In genomic region chr1:223876643-223877042, GRCh38 we compare ENCODE assay signal across 19 cellular contexts. TPM values are rescaled to one million over a fixed set of nuclear protein-coding genes. Genes with fewer than 3 reads are reported as not detected.
DNase-seq lines count a peak whose midpoint lies in the region; ATAC-seq, FAIRE-seq and TF ChIP-seq lines count a peak whose summit lies in the region.
"Had no signal": no experiment of that assay in that cellular context is flagged by ENCODE, and none has a peak within 500 bp of the region (broad histone marks: within the 10 kb centered on the region; RNA-seq: fewer than 3 reads in every experiment).

No MANE protein-coding gene starts in this region.

- H3K14ac ChIP-seq in IMR-90 (replicated peaks; ENCODE audit: low read depth, low read length): no peak overlapping the region

- CTCF ChIA-PET in A549 (lab: Yijun Ruan, JAX): no interaction called here
- CTCF ChIA-PET in IMR-90 (lab: Yijun Ruan, JAX): no interaction called here
- CTCF ChIA-PET in GM10248 (lab: Yijun Ruan, JAX): no interaction called here

- no peak overlapping the region for H4K8ac ChIP-seq in IMR-90 (ENCODE audit: low read depth in 2 of 2, low read length in 2 of 2)

- no peak overlapping the region for H3K18ac ChIP-seq in IMR-90 (ENCODE audit: low read depth, low read length)

- TF ChIP-seq CTCF in A549 (IDR thresholded peaks at IDR 0.05): no peak
- TF ChIP-seq CTCF in IMR-90 (conservative IDR thresholded peaks at IDR 0.05; ENCODE audit: low read depth, low read length): no peak
- no peak for TF ChIP-seq CTCF in gastrocnemius medialis (IDR thresholded peaks at IDR 0.05 in 4 of 5, conservative IDR thresholded peaks at IDR 0.05 in 1 of 5)
- no peak for TF ChIP-seq CTCF in GM10248 (IDR thresholded peaks at IDR 0.05; ENCODE audit: control extremely low read depth, extremely low read depth, low read depth, missing control alignments)

- POLR2A ChIA-PET in A549 (lab: Yijun Ruan, JAX): no interaction called here
- POLR2A ChIA-PET in IMR-90 (lab: Charles Lee; ENCODE audit: unreplicated experiment): no interaction called here
- POLR2A ChIA-PET in GM10248 (lab: Yijun Ruan, JAX): no interaction called here

- no peaks in the 10 kb centered on the region for H4K20me1 ChIP-seq in IMR-90 (ENCODE audit: insufficient read depth, low read length)
- H4K20me1 ChIP-seq: BLaER1 had no signal

- FAIRE-seq in A549 (lab: Jason Lieb, UNC) (no peak), GM12891 (lab: Jason Lieb, UNC) (peak; percentile 77), TTC549 (lab: Jason Lieb, UNC) (peak; percentile 37)
- FAIRE-seq: GM19239 had no signal

- TF ChIP-seq POLR2A in A549 (IDR thresholded peaks at IDR 0.05; ENCODE audit: low read length): no peak
- no peak for TF ChIP-seq POLR2A in GM12891 (IDR thresholded peaks at IDR 0.05; ENCODE audit: low read depth, low read length)
- no peak for TF ChIP-seq POLR2A in IMR-90 (IDR thresholded peaks at IDR 0.05; ENCODE audit: low read depth, low read length)
- no peak for TF ChIP-seq POLR2A in gastrocnemius medialis (IDR thresholded peaks at IDR 0.05)

- H3K27ac ChIP-seq in A549 (no peak overlapping the region), IMR-90 (ENCODE audit: insufficient read depth, low read length) (no peak overlapping the region), gastrocnemius medialis (no peak overlapping the region)
- H3K27ac ChIP-seq: BLaER1, C4-2B had no signal

- H3K4me3 ChIP-seq in A549 (no peak overlapping the region), IMR-90 (ENCODE audit: insufficient read depth, low read depth, low read length) (no peak overlapping the region), gastrocnemius medialis (no peak overlapping the region)
- H3K4me3 ChIP-seq: BLaER1, GM23338 had no signal

- intact Hi-C loops in IMR-90 (cut with micrococcal nuclease) (no loop called here), gastrocnemius medialis (cut with DNase I; ENCODE audit: low total_unique reads) (no loop called here)

- DNase-seq in A549 (ENCODE audit: low read depth in 1 of 2, low spot score in 1 of 2): no peak
- no peak for DNase-seq in GM12891 (ENCODE audit: insufficient read length, low spot score)
- no peak for DNase-seq in IMR-90
- no peak for DNase-seq in mesenteric fat pad (ENCODE audit: low spot score)
- DNase-seq in gastrocnemius medialis: no peak
- DNase-seq in GM10248 (ENCODE audit: extremely low spot score): no peak
- DNase-seq: CD4-positive, alpha-beta T cell; CD8-positive, alpha-beta memory T cell; DMS 273 treated with DMSO at 0.1 percent for 48 hours; DMS79; EL; GDM1; H9 had no signal

- no TSS peak for BruUV-seq in IMR-90 (replicated peaks; lab: Mats Ljungman, UMichigan)

- no peak overlapping the region for H2AFZ ChIP-seq in IMR-90 (replicated peaks; ENCODE audit: low read length, poor library complexity)
- H2AFZ ChIP-seq: GM23338 had no signal

- no peak overlapping the region for H4K91ac ChIP-seq in IMR-90 (ENCODE audit: insufficient read depth, low read depth, low read length)

- H2BK15ac ChIP-seq in IMR-90 (ENCODE audit: low read depth, low read length): no peak overlapping the region

- 28% methylated on average over 7 of the region's 7 CpGs for WGBS in A549 (ENCODE audit: missing lambda C conversion rate)
- WGBS in IMR-90 (ENCODE audit: extremely low coverage in 2 of 2, insufficient read length in 1 of 2), 2 experiments: no CpG with 5 or more reads among the region's 7 CpGs

- 0 out of 2 replicates have a peak, but pooled peaks cover 3% of the 10 kb centered on the region for H3K9me1 ChIP-seq in IMR-90 (ENCODE audit: insufficient read depth, low read length)

- no peaks in the 10 kb centered on the region for H3K36me3 ChIP-seq in IMR-90 (ENCODE audit: control insufficient read depth, insufficient read depth, low read length)
- no peaks in the 10 kb centered on the region for H3K36me3 ChIP-seq in gastrocnemius medialis
- H3K36me3 ChIP-seq: BLaER1 had no signal

- H2AK5ac ChIP-seq in IMR-90 (ENCODE audit: low read depth, low read length): no peak overlapping the region

- H3K56ac ChIP-seq in IMR-90 (ENCODE audit: extremely low read depth, insufficient read depth, low read length): no peak overlapping the region

- ATAC-seq in A549 (no peak), IMR-90 (ENCODE audit: low read depth) (no peak), gastrocnemius medialis (no peak)
- ATAC-seq: GM23338, HCT116 had no signal

- no peaks in the 10 kb centered on the region for H3K4me1 ChIP-seq in A549
- no peaks in the 10 kb centered on the region for H3K4me1 ChIP-seq in IMR-90 (ENCODE audit: control insufficient read depth, insufficient read depth, low read length)
- H3K4me1 ChIP-seq in gastrocnemius medialis: no peaks in the 10 kb centered on the region
- H3K4me1 ChIP-seq: BLaER1 had no signal

- dilution Hi-C loops in IMR-90 (cut with HindIII; ENCODE audit: low sequenced_read_pairs, unreplicated experiment): no loop called here

- no peak overlapping the region for H2AK9ac ChIP-seq in IMR-90 (replicated peaks; ENCODE audit: low read depth, low read length, poor library complexity)

- no peak overlapping the region for H3K9ac ChIP-seq in IMR-90 (ENCODE audit: low read depth, low read length)
- H3K9ac ChIP-seq: BLaER1 had no signal

- no peak overlapping the region for H2BK120ac ChIP-seq in IMR-90 (ENCODE audit: low read depth, low read length)

- no peaks in the 10 kb centered on the region for H3K79me1 ChIP-seq in IMR-90 (ENCODE audit: low read depth in 1 of 2, low read length in 2 of 2)

- H2BK20ac ChIP-seq in IMR-90 (ENCODE audit: low read depth, low read length): no peak overlapping the region

- H2BK5ac ChIP-seq in IMR-90 (ENCODE audit: low read depth, low read length, poor library complexity, severe bottlenecking): no peak overlapping the region

- no peak overlapping the region for H3K4ac ChIP-seq in IMR-90 (ENCODE audit: low read depth, low read length)

- no peak overlapping the region for H4K5ac ChIP-seq in IMR-90 (ENCODE audit: low read depth, low read length)

- H3K9me3 ChIP-seq in A549 (peaks cover 2% of the 10 kb centered on the region; the same call in 1 of the 3 replicates), IMR-90 (ENCODE audit: control insufficient read depth, insufficient read depth, low read length) (peaks cover 3% of the 10 kb centered on the region; the same call in 1 of the 2 replicates), gastrocnemius medialis (no peaks in the 10 kb centered on the region)
- H3K9me3 ChIP-seq: BLaER1 had no signal

- TF ChIP-seq RAD21 in A549 (conservative IDR thresholded peaks at IDR 0.05 in 1 of 2, IDR thresholded peaks at IDR 0.05 in 1 of 2): no peak
- TF ChIP-seq RAD21 in IMR-90 (IDR thresholded peaks at IDR 0.05; ENCODE audit: low read length): no peak

- H3K23ac ChIP-seq in IMR-90 (ENCODE audit: low read depth, low read length): no peak overlapping the region

- peaks cover 3% of the 10 kb centered on the region for H3K27me3 ChIP-seq in IMR-90 (ENCODE audit: control insufficient read depth, insufficient read depth, low read length)
- no peaks in the 10 kb centered on the region for H3K27me3 ChIP-seq in gastrocnemius medialis
- H3K27me3 ChIP-seq: BLaER1 had no signal

- in situ Hi-C loops in IMR-90 (cut with MboI; ENCODE audit: low sequenced_read_pairs) (no loop called here), gastrocnemius medialis (cut with MboI; ENCODE audit: low sequenced_read_pairs in 4 of 4) (no loop called here)

- no peak for TF ChIP-seq EP300 in A549 (IDR thresholded peaks at IDR 0.05)

- H3K4me2 ChIP-seq in A549 (no peak overlapping the region), IMR-90 (ENCODE audit: low read depth, low read length) (no peak overlapping the region)
- H3K4me2 ChIP-seq: BLaER1, GM23338 had no signal

TF ChIP-seq in A549, 52 proteins besides CTCF, POLR2A, EP300 and RAD21:
- TF ChIP-seq HOXA7 (CRISPR knock-in tag; IDR thresholded peaks at IDR 0.05) (no peak), MAFK (IDR thresholded peaks at IDR 0.05; ENCODE audit: partially characterized antibody) (peak; percentile 86)

TF ChIP-seq in GM12891, 5 proteins besides CTCF, POLR2A, EP300 and RAD21:
- TF ChIP-seq PAX5 (IDR thresholded peaks at IDR 0.05; ENCODE audit: insufficient read depth, low read length, severe bottlenecking) (no peak), POLR2AphosphoS5 (IDR thresholded peaks at IDR 0.05; ENCODE audit: low read depth, low read length) (no peak), SPI1 (IDR thresholded peaks at IDR 0.05; ENCODE audit: low read depth, low read length) (no peak), POU2F2 (IDR thresholded peaks at IDR 0.05; ENCODE audit: low read depth, low read length) (no peak), TAF1 (IDR thresholded peaks at IDR 0.05; ENCODE audit: low read depth, low read length) (no peak)

TF ChIP-seq in IMR-90, 13 proteins besides CTCF, POLR2A, EP300 and RAD21 (continues in another document):
- TF ChIP-seq CHD1 (IDR thresholded peaks at IDR 0.05; ENCODE audit: low read depth, low read length) (no peak), ELK1 (IDR thresholded peaks at IDR 0.05; ENCODE audit: borderline replicate concordance, low read depth, low read length) (no peak), FOS (IDR thresholded peaks at IDR 0.05; ENCODE audit: low read depth, low read length) (no peak), RFX5 (IDR thresholded peaks at IDR 0.05; ENCODE audit: low read depth, low read length) (no peak)

RNA-seq across cellular contexts. Expression of gene TP53BP2, which starts 30.9 kb away (rescaled TPM):
- polyA plus RNA-seq in A549 (2011; rRNA removed) (33.0 and 33.5 TPM in 2 replicates), A549 (2017; fragmentation: RNase III; extraction: RNeasy Plus Mini Kit Qiagen cat#74134 plus additional on column Dnase treatment) (14.0 to 14.4 TPM (median 14.3 TPM) in 3 replicates), IMR-90 (2012; rRNA removed) (19.2 and 19.9 TPM in 2 replicates)
- polyA plus RNA-seq in A549 (2012; cell fraction: cytosol; rRNA removed): 8.6 and 10.6 TPM in 2 replicates
- polyA plus RNA-seq in A549 (2012; cell fraction: nucleus; rRNA removed): 9.4 and 12.5 TPM in 2 replicates
- 61.5 and 62.0 TPM in 2 replicates for polyA minus RNA-seq in A549 (2011; rRNA and poly(A)+ RNA removed)
- polyA plus RNA-seq in GM12891 (2012; ENCODE audit: low read depth, missing spikeins): 4.9 TPM
- total RNA-seq in IMR-90 (2012; rRNA removed) (35.0 and 35.8 TPM in 2 replicates), mesenteric fat pad (26.9 TPM), gastrocnemius medialis (10 to 100 TPM; 22.2 to 85.1 (median 38.8) TPM)
- 9.9 and 11.5 TPM in 2 replicates for polyA plus RNA-seq in IMR-90 (2012; cell fraction: cytosol; rRNA removed)
- 10.3 and 34.6 TPM in 2 replicates for polyA plus RNA-seq in IMR-90 (2012; cell fraction: nucleus; rRNA removed; ENCODE audit: low replicate concordance)
